ENCODE assay signal across 1 cellular context in genomic region chr20:45822863-45823262, GRCh38.
TF ChIP-seq lines count a peak whose summit lies in the region.

No MANE protein-coding gene starts in this region.

TF ChIP-seq in GM12878, 131 proteins besides CTCF, POLR2A, EP300 and RAD21:
- TF ChIP-seq, protein P1, sequence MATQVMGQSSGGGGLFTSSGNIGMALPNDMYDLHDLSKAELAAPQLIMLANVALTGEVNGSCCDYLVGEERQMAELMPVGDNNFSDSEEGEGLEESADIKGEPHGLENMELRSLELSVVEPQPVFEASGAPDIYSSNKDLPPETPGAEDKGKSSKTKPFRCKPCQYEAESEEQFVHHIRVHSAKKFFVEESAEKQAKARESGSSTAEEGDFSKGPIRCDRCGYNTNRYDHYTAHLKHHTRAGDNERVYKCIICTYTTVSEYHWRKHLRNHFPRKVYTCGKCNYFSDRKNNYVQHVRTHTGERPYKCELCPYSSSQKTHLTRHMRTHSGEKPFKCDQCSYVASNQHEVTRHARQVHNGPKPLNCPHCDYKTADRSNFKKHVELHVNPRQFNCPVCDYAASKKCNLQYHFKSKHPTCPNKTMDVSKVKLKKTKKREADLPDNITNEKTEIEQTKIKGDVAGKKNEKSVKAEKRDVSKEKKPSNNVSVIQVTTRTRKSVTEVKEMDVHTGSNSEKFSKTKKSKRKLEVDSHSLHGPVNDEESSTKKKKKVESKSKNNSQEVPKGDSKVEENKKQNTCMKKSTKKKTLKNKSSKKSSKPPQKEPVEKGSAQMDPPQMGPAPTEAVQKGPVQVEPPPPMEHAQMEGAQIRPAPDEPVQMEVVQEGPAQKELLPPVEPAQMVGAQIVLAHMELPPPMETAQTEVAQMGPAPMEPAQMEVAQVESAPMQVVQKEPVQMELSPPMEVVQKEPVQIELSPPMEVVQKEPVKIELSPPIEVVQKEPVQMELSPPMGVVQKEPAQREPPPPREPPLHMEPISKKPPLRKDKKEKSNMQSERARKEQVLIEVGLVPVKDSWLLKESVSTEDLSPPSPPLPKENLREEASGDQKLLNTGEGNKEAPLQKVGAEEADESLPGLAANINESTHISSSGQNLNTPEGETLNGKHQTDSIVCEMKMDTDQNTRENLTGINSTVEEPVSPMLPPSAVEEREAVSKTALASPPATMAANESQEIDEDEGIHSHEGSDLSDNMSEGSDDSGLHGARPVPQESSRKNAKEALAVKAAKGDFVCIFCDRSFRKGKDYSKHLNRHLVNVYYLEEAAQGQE (IDR thresholded peaks at IDR 0.05; ENCODE audit: low read depth, low read length) = no peak
- no peak for TF ChIP-seq NFIC (IDR thresholded peaks at IDR 0.05; ENCODE audit: low read depth, low read length)
- no peak for TF ChIP-seq RFX5 (IDR thresholded peaks at IDR 0.05; ENCODE audit: low read depth, low read length)
- no peak for TF ChIP-seq IRF4 (IDR thresholded peaks at IDR 0.05; ENCODE audit: low read depth, low read length)
- TF ChIP-seq PML (IDR thresholded peaks at IDR 0.05; ENCODE audit: low read length) = no peak
- TF ChIP-seq SRF (IDR thresholded peaks at IDR 0.05; ENCODE audit: low read depth in 2 of 2, low read length in 2 of 2) = no peak
- no peak for TF ChIP-seq JUND (IDR thresholded peaks at IDR 0.05; ENCODE audit: low read depth, low read length)
